ENCODE assay signal across 1 cellular context in genomic region chr22:49586244-49586748, GRCh38.
TF ChIP-seq lines count a peak whose summit lies in the region.

No MANE protein-coding gene starts in this region.

TF ChIP-seq in HEK293, 187 proteins besides CTCF, POLR2A, EP300 and RAD21 (continued from another document and continues in another):
- TF ChIP-seq ZBTB44 (tag by site-specific recombination; IDR thresholded peaks at IDR 0.05), result no peak
- peak; percentile 63; the same call in 1 of the 2 replicates for TF ChIP-seq ZNF558 (tag by site-specific recombination; IDR thresholded peaks at IDR 0.05)
- no peak for TF ChIP-seq YY1 (tag by site-specific recombination; IDR thresholded peaks at IDR 0.05)
- TF ChIP-seq ZSCAN23 (tag by site-specific recombination; IDR thresholded peaks at IDR 0.05), result no peak
- TF ChIP-seq BCL6B (tag by site-specific recombination; IDR thresholded peaks at IDR 0.05), result no peak
- no peak for TF ChIP-seq OVOL3 (tag by site-specific recombination; IDR thresholded peaks at IDR 0.05)
- no peak for TF ChIP-seq ZFP41 (tag by site-specific recombination; IDR thresholded peaks at IDR 0.05; ENCODE audit: borderline replicate concordance)
- TF ChIP-seq SP2 (tag by site-specific recombination; IDR thresholded peaks at IDR 0.05), result 0 out of 2 replicates have a peak, but pooled peaks have one; percentile 7
- TF ChIP-seq ZSCAN16 (tag by site-specific recombination; IDR thresholded peaks at IDR 0.05), result no peak
- TF ChIP-seq, protein P1, sequence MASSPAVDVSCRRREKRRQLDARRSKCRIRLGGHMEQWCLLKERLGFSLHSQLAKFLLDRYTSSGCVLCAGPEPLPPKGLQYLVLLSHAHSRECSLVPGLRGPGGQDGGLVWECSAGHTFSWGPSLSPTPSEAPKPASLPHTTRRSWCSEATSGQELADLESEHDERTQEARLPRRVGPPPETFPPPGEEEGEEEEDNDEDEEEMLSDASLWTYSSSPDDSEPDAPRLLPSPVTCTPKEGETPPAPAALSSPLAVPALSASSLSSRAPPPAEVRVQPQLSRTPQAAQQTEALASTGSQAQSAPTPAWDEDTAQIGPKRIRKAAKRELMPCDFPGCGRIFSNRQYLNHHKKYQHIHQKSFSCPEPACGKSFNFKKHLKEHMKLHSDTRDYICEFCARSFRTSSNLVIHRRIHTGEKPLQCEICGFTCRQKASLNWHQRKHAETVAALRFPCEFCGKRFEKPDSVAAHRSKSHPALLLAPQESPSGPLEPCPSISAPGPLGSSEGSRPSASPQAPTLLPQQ (tag by site-specific recombination; IDR thresholded peaks at IDR 0.05), result no peak
- TF ChIP-seq, protein P2, sequence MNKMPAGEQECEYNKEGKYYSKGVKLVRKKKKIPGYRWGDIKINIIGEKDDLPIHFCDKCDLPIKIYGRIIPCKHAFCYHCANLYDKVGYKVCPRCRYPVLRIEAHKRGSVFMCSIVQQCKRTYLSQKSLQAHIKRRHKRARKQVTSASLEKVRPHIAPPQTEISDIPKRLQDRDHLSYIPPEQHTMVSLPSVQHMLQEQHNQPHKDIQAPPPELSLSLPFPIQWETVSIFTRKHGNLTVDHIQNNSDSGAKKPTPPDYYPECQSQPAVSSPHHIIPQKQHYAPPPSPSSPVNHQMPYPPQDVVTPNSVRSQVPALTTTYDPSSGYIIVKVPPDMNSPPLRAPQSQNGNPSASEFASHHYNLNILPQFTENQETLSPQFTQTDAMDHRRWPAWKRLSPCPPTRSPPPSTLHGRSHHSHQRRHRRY (tag by site-specific recombination; IDR thresholded peaks at IDR 0.05), result no peak
- no peak for TF ChIP-seq ZXDB (tag by site-specific recombination; IDR thresholded peaks at IDR 0.05)
- TF ChIP-seq ZBTB6 (tag by site-specific recombination; IDR thresholded peaks at IDR 0.05), result no peak
- no peak for TF ChIP-seq ZFHX2 (tag by site-specific recombination; conservative IDR thresholded peaks at IDR 0.05)
- TF ChIP-seq ZNF660 (tag by site-specific recombination; IDR thresholded peaks at IDR 0.05), result peak; percentile 88
- TF ChIP-seq ZNF549 (tag by site-specific recombination; IDR thresholded peaks at IDR 0.05), result no peak
- 0 out of 2 replicates have a peak, but pooled peaks have one; percentile 21 for TF ChIP-seq ZBTB17 (tag by site-specific recombination; IDR thresholded peaks at IDR 0.05)
- TF ChIP-seq, protein P3, sequence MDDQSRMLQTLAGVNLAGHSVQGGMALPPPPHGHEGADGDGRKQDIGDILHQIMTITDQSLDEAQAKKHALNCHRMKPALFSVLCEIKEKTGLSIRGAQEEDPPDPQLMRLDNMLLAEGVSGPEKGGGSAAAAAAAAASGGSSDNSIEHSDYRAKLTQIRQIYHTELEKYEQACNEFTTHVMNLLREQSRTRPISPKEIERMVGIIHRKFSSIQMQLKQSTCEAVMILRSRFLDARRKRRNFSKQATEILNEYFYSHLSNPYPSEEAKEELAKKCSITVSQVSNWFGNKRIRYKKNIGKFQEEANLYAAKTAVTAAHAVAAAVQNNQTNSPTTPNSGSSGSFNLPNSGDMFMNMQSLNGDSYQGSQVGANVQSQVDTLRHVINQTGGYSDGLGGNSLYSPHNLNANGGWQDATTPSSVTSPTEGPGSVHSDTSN (CRISPR knock-in tag; IDR thresholded peaks at IDR 0.05), result no peak
- no peak for TF ChIP-seq ZNF391 (tag by site-specific recombination; IDR thresholded peaks at IDR 0.05; ENCODE audit: borderline replicate concordance, low read depth)
- no peak for TF ChIP-seq ZNF37A (tag by site-specific recombination; IDR thresholded peaks at IDR 0.05)
- no peak for TF ChIP-seq ZNF776 (tag by site-specific recombination; IDR thresholded peaks at IDR 0.05; ENCODE audit: borderline replicate concordance)
- no peak for TF ChIP-seq KLF1 (tag by site-specific recombination; IDR thresholded peaks at IDR 0.05)
- TF ChIP-seq ZNF175 (tag by site-specific recombination; IDR thresholded peaks at IDR 0.05), result no peak
- no peak for TF ChIP-seq HOXA7 (CRISPR knock-in tag; IDR thresholded peaks at IDR 0.05; ENCODE audit: borderline replicate concordance)
- TF ChIP-seq REPIN1 (tag by site-specific recombination; IDR thresholded peaks at IDR 0.05; ENCODE audit: low read depth), result no peak
- TF ChIP-seq YY2 (tag by site-specific recombination; IDR thresholded peaks at IDR 0.05), result peak; percentile 85
- TF ChIP-seq ZNF843 (tag by site-specific recombination; IDR thresholded peaks at IDR 0.05), result no peak
- no peak for TF ChIP-seq ZNF596 (tag by site-specific recombination; IDR thresholded peaks at IDR 0.05)
- no peak for TF ChIP-seq ZNF585B (tag by site-specific recombination; IDR thresholded peaks at IDR 0.05)
- no peak for TF ChIP-seq ZNF324 (tag by site-specific recombination; IDR thresholded peaks at IDR 0.05)
- TF ChIP-seq ZEB2 (tag by site-specific recombination; IDR thresholded peaks at IDR 0.05), result no peak
- no peak for TF ChIP-seq ZBTB48 (tag by site-specific recombination; IDR thresholded peaks at IDR 0.05)
- TF ChIP-seq, protein P4, sequence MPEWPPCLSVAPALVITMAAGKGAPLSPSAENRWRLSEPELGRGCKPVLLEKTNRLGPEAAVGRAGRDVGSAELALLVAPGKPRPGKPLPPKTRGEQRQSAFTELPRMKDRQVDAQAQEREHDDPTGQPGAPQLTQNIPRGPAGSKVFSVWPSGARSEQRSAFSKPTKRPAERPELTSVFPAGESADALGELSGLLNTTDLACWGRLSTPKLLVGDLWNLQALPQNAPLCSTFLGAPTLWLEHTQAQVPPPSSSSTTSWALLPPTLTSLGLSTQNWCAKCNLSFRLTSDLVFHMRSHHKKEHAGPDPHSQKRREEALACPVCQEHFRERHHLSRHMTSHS (tag by site-specific recombination; IDR thresholded peaks at IDR 0.05), result no peak
- no peak for TF ChIP-seq ZNF133 (tag by site-specific recombination; IDR thresholded peaks at IDR 0.05)
- TF ChIP-seq ZNF23 (tag by site-specific recombination; IDR thresholded peaks at IDR 0.05; ENCODE audit: borderline replicate concordance), result no peak
- TF ChIP-seq, protein P5, sequence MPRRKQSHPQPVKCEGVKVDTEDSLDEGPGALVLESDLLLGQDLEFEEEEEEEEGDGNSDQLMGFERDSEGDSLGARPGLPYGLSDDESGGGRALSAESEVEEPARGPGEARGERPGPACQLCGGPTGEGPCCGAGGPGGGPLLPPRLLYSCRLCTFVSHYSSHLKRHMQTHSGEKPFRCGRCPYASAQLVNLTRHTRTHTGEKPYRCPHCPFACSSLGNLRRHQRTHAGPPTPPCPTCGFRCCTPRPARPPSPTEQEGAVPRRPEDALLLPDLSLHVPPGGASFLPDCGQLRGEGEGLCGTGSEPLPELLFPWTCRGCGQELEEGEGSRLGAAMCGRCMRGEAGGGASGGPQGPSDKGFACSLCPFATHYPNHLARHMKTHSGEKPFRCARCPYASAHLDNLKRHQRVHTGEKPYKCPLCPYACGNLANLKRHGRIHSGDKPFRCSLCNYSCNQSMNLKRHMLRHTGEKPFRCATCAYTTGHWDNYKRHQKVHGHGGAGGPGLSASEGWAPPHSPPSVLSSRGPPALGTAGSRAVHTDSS (tag by site-specific recombination; IDR thresholded peaks at IDR 0.05), result no peak
- no peak for TF ChIP-seq ZBTB20 (tag by site-specific recombination; IDR thresholded peaks at IDR 0.05)
- TF ChIP-seq, protein P6, sequence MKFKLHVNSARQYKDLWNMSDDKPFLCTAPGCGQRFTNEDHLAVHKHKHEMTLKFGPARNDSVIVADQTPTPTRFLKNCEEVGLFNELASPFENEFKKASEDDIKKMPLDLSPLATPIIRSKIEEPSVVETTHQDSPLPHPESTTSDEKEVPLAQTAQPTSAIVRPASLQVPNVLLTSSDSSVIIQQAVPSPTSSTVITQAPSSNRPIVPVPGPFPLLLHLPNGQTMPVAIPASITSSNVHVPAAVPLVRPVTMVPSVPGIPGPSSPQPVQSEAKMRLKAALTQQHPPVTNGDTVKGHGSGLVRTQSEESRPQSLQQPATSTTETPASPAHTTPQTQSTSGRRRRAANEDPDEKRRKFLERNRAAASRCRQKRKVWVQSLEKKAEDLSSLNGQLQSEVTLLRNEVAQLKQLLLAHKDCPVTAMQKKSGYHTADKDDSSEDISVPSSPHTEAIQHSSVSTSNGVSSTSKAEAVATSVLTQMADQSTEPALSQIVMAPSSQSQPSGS (tag by site-specific recombination; IDR thresholded peaks at IDR 0.05; ENCODE audit: low read depth), result peak; percentile 95
- TF ChIP-seq FEZF1 (tag by site-specific recombination; IDR thresholded peaks at IDR 0.05), result no peak
- TF ChIP-seq HOXD13 (CRISPR knock-in tag; IDR thresholded peaks at IDR 0.05; ENCODE audit: borderline replicate concordance), result no peak
- TF ChIP-seq ZNF311 (tag by site-specific recombination; IDR thresholded peaks at IDR 0.05; ENCODE audit: borderline replicate concordance), result no peak
- TF ChIP-seq ZNF266 (tag by site-specific recombination; IDR thresholded peaks at IDR 0.05; ENCODE audit: low read depth), result no peak
- TF ChIP-seq, protein P7, sequence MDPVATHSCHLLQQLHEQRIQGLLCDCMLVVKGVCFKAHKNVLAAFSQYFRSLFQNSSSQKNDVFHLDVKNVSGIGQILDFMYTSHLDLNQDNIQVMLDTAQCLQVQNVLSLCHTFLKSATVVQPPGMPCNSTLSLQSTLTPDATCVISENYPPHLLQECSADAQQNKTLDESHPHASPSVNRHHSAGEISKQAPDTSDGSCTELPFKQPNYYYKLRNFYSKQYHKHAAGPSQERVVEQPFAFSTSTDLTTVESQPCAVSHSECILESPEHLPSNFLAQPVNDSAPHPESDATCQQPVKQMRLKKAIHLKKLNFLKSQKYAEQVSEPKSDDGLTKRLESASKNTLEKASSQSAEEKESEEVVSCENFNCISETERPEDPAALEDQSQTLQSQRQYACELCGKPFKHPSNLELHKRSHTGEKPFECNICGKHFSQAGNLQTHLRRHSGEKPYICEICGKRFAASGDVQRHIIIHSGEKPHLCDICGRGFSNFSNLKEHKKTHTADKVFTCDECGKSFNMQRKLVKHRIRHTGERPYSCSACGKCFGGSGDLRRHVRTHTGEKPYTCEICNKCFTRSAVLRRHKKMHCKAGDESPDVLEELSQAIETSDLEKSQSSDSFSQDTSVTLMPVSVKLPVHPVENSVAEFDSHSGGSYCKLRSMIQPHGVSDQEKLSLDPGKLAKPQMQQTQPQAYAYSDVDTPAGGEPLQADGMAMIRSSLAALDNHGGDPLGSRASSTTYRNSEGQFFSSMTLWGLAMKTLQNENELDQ (tag by site-specific recombination; IDR thresholded peaks at IDR 0.05; ENCODE audit: low read depth), result no peak
- TF ChIP-seq SP3 (tag by site-specific recombination; IDR thresholded peaks at IDR 0.05), result 0 out of 2 replicates have a peak, but pooled peaks have one; percentile 14
- TF ChIP-seq ZNF560 (tag by site-specific recombination; IDR thresholded peaks at IDR 0.05; ENCODE audit: borderline replicate concordance), result no peak
- TF ChIP-seq, protein P8, sequence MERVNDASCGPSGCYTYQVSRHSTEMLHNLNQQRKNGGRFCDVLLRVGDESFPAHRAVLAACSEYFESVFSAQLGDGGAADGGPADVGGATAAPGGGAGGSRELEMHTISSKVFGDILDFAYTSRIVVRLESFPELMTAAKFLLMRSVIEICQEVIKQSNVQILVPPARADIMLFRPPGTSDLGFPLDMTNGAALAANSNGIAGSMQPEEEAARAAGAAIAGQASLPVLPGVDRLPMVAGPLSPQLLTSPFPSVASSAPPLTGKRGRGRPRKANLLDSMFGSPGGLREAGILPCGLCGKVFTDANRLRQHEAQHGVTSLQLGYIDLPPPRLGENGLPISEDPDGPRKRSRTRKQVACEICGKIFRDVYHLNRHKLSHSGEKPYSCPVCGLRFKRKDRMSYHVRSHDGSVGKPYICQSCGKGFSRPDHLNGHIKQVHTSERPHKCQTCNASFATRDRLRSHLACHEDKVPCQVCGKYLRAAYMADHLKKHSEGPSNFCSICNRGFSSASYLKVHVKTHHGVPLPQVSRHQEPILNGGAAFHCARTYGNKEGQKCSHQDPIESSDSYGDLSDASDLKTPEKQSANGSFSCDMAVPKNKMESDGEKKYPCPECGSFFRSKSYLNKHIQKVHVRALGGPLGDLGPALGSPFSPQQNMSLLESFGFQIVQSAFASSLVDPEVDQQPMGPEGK (tag by site-specific recombination; IDR thresholded peaks at IDR 0.05), result no peak
- TF ChIP-seq ZNF473 (tag by site-specific recombination; IDR thresholded peaks at IDR 0.05), result no peak
- no peak for TF ChIP-seq SALL2 (tag by site-specific recombination; IDR thresholded peaks at IDR 0.05; ENCODE audit: borderline replicate concordance)
- no peak for TF ChIP-seq ZNF416 (tag by site-specific recombination; IDR thresholded peaks at IDR 0.05)
- TF ChIP-seq ZNF394 (tag by site-specific recombination; IDR thresholded peaks at IDR 0.05; ENCODE audit: borderline replicate concordance), result no peak; the same call in 1 of the 2 replicates
- no peak for TF ChIP-seq MEIS1 (CRISPR knock-in tag; IDR thresholded peaks at IDR 0.05; ENCODE audit: borderline replicate concordance)
